In genomic region chr9:92716557-92716956, GRCh38 we compare ENCODE assay signal across 8 cellular contexts. TPM values are rescaled to one million over a fixed set of nuclear protein-coding genes. Genes with fewer than 3 reads are reported as not detected.
DNase-seq lines count a peak whose midpoint lies in the region; ATAC-seq and TF ChIP-seq lines count a peak whose summit lies in the region.

No MANE protein-coding gene starts in this region.

- H3F3A ChIP-seq in neural progenitor cell (ENCODE audit: low read depth): no peaks in the 10 kb centered on the region

- H3K27ac Mint-ChIP-seq in neural progenitor cell: no peak overlapping the region

- H3K9me3 ChIP-seq in esophagus (ENCODE audit: control insufficient read depth in 2 of 2, insufficient read depth in 1 of 2, low read depth in 1 of 2, low read length in 1 of 2) (no peaks in the 10 kb centered on the region), neural progenitor cell (ENCODE audit: low read depth) (no peaks in the 10 kb centered on the region), suprapubic skin (no peaks in the 10 kb centered on the region)

- TF ChIP-seq CTCF in AG09309 (IDR thresholded peaks at IDR 0.05; ENCODE audit: control insufficient read depth, insufficient read depth, low read depth, low read length, missing control alignments) (peak; percentile 93), neural progenitor cell (IDR thresholded peaks at IDR 0.05) (peak; percentile 90), suprapubic skin (IDR thresholded peaks at IDR 0.05) (peak; percentile 80 to 88)

- no peak overlapping the region for H2AFZ ChIP-seq in neural progenitor cell (replicated peaks)

- H4K20me1 ChIP-seq in neural progenitor cell (ENCODE audit: low read depth): peaks cover 9% of the 10 kb centered on the region

- no peaks in the 10 kb centered on the region for H3K27me3 Mint-ChIP-seq in neural progenitor cell (ENCODE audit: insufficient read depth, low read depth)

- TF ChIP-seq POLR2A in suprapubic skin (IDR thresholded peaks at IDR 0.05): no peak

- H3K27me3 ChIP-seq in esophagus (ENCODE audit: control insufficient read depth in 1 of 2, insufficient read depth in 2 of 2, low read length in 2 of 2): no peaks in the 10 kb centered on the region
- no peaks in the 10 kb centered on the region for H3K27me3 ChIP-seq in neural progenitor cell
- H3K27me3 ChIP-seq in suprapubic skin: no peaks in the 10 kb centered on the region

- peaks cover 0 to 37% of the 10 kb centered on the region in 2 donors for H3K4me1 ChIP-seq in esophagus (ENCODE audit: control insufficient read depth in 2 of 2, insufficient read depth in 2 of 2, low read length in 1 of 2)
- no peaks in the 10 kb centered on the region for H3K4me1 ChIP-seq in neural progenitor cell
- peaks cover 40% of the 10 kb centered on the region for H3K4me1 ChIP-seq in suprapubic skin

- no peaks in the 10 kb centered on the region for H3K9me3 Mint-ChIP-seq in neural progenitor cell

- WGBS in esophagus, 2 donors: 21 to 28% methylated on average over 4 of the region's 4 CpGs
- no CpG with 5 or more reads among the region's 4 CpGs for WGBS in suprapubic skin

- H3K27ac ChIP-seq in esophagus (ENCODE audit: low read depth in 2 of 2, low read length in 1 of 2) (peak overlapping the region; percentile 95 to 96), neural progenitor cell (no peak overlapping the region), suprapubic skin (peak overlapping the region; percentile 78)

- no peak for ATAC-seq in GM21360 (IDR thresholded peaks at IDR 0.05; ENCODE audit: unreplicated experiment)

- DNase-seq in AG09309 (ENCODE audit: low read depth): no peak
- DNase-seq in GM19238 (ENCODE audit: insufficient read length, low spot score): peak; percentile 75
- DNase-seq in NCI-H2196 (lab: John Stamatoyannopoulos, UW; ENCODE audit: unreplicated experiment): peak; percentile 67
- peak; percentile 55 for DNase-seq in activated CD8-positive, alpha-beta memory T cell treated with anti-CD3 and anti-CD28 coated beads, Interleukin-2, amount 50 U/mL, for 1 hour (ENCODE audit: extremely low read depth)
- DNase-seq in neural progenitor cell (ENCODE audit: low spot score): peak; percentile 70
- DNase-seq in suprapubic skin (ENCODE audit: low spot score in 2 of 2): peak; percentile 88

- H3K79me2 ChIP-seq in neural progenitor cell (ENCODE audit: low read depth): no peaks in the 10 kb centered on the region

- H3K4me2 ChIP-seq in neural progenitor cell: no peak overlapping the region

- no peak overlapping the region for H3K4me3 Mint-ChIP-seq in neural progenitor cell

- H3K36me3 Mint-ChIP-seq in neural progenitor cell: peaks cover 22% of the 10 kb centered on the region

- no peaks in the 10 kb centered on the region for H3K4me1 Mint-ChIP-seq in neural progenitor cell

- H3K9ac ChIP-seq in neural progenitor cell: no peak overlapping the region

- H3K36me3 ChIP-seq in esophagus (ENCODE audit: control insufficient read depth in 2 of 2, insufficient read depth in 2 of 2, low read length in 1 of 2) (peaks cover 26 to 63% of the 10 kb centered on the region in 2 donors), neural progenitor cell (no peaks in the 10 kb centered on the region), suprapubic skin (peaks cover 87% of the 10 kb centered on the region)

- H3K4me3 ChIP-seq in AG09309 (ENCODE audit: control insufficient read depth, low read depth, low read length) (no peak overlapping the region), esophagus (ENCODE audit: low read depth in 1 of 2, low read length in 2 of 2) (no peak overlapping the region), neural progenitor cell (no peak overlapping the region), suprapubic skin (no peak overlapping the region)

- TF ChIP-seq EP300 in suprapubic skin (IDR thresholded peaks at IDR 0.05): no peak

RNA-seq across cellular contexts. Expression of gene IPPK, which starts 46.6 kb away (rescaled TPM):
- polyA plus RNA-seq in esophagus: 10 to 100 TPM; 18.7 to 41.1 TPM
- 16.8 and 18.0 TPM in 2 replicates for total RNA-seq in neural progenitor cell (ENCODE audit: low replicate concordance)
- 10 to 100 TPM; 45.0 to 53.6 (median 50.0) TPM for total RNA-seq in suprapubic skin

RNA-seq across cellular contexts. Expression of gene BICD2, which starts 48.1 kb away (rescaled TPM):
- polyA plus RNA-seq in esophagus: 10 to 100 TPM; 30.9 to 41.1 TPM
- total RNA-seq in neural progenitor cell (ENCODE audit: low replicate concordance) (15.1 and 22.9 TPM in 2 replicates), suprapubic skin (100 to 1,000 TPM; 135 to 201 (median 153) TPM)
